Comparison of ENCODE assay signal across 8 cellular contexts in genomic region chr6:116462516-116462915, GRCh38. TPM values are rescaled to one million over a fixed set of nuclear protein-coding genes. Genes with fewer than 3 reads are reported as not detected.
A peak's percentile ranks its signal among the peaks of the same experiment; 100 is the strongest.
DNase-seq lines count a peak whose midpoint lies in the region; ATAC-seq, FAIRE-seq and TF ChIP-seq lines count a peak whose summit lies in the region.
"Had no signal": no experiment of that assay in that cellular context is flagged by ENCODE, and none has a peak within 500 bp of the region (broad histone marks: within the 10 kb centered on the region; RNA-seq: fewer than 3 reads in every experiment).

No MANE protein-coding gene starts in this region.

- DNase-seq in astrocyte (ENCODE audit: low read depth) (no peak), omental fat pad (ENCODE audit: low spot score) (no peak), NCI-H345 treated with DMSO at 0.1 percent for 48 hours (lab: John Stamatoyannopoulos, UW; ENCODE audit: unreplicated experiment) (no peak)
- DNase-seq in naive thymus-derived CD8-positive, alpha-beta T cell, result no peak
- no peak for DNase-seq in stimulated activated CD4-positive, alpha-beta T cell treated with anti-CD3 and anti-CD28 coated beads, Interleukin-4, amount 100 ng/mL, for 4 hours

- no peaks in the 10 kb centered on the region for H3K4me1 Mint-ChIP-seq in astrocyte (ENCODE audit: low read depth, unreplicated experiment)
- H3K4me1 Mint-ChIP-seq in naive thymus-derived CD8-positive, alpha-beta T cell, result peaks cover 4 to 53% (median 13%) of the 10 kb centered on the region in 4 donors

- POLR2A ChIA-PET in naive thymus-derived CD8-positive, alpha-beta T cell (lab: Charles Lee), result interaction anchor here (2.3 kb wide), 1 partner anchor 183 kb away, joined by 11 read pairs; the partner anchor contains the start of gene TSPYL1

- ATAC-seq in GM18909 (IDR thresholded peaks at IDR 0.05; ENCODE audit: poor library complexity, unreplicated experiment) (peak; percentile 52), HG02938 (IDR thresholded peaks at IDR 0.05; ENCODE audit: unreplicated experiment) (peak; percentile 51), omental fat pad (ENCODE audit: low FRiP score) (no peak)
- no peak for ATAC-seq in naive thymus-derived CD8-positive, alpha-beta T cell

- no peaks in the 10 kb centered on the region for H3K79me2 ChIP-seq in astrocyte (ENCODE audit: insufficient read depth, low read length)

- TF ChIP-seq CTCF in astrocyte (IDR thresholded peaks at IDR 0.05; ENCODE audit: insufficient read depth, low read depth, low read length) (no peak), omental fat pad (IDR thresholded peaks at IDR 0.05) (no peak)

- no peaks in the 10 kb centered on the region for H3K9me3 ChIP-seq in astrocyte (ENCODE audit: insufficient read depth, low read depth, low read length)

- peak overlapping the region; percentile 68 for H3K4me3 Mint-ChIP-seq in astrocyte (ENCODE audit: unreplicated experiment)
- H3K4me3 Mint-ChIP-seq in naive thymus-derived CD8-positive, alpha-beta T cell, result peak overlapping the region; percentile 52 to 87 (median 80)

- no peak overlapping the region for H3K27ac Mint-ChIP-seq in astrocyte (ENCODE audit: unreplicated experiment)
- H3K27ac Mint-ChIP-seq in naive thymus-derived CD8-positive, alpha-beta T cell, result peak overlapping the region in 5 of 10 donors; percentile 10 to 52 (median 37)

- H3K27me3 Mint-ChIP-seq in astrocyte (ENCODE audit: low read depth, unreplicated experiment), result peaks cover 48% of the 10 kb centered on the region
- H3K27me3 Mint-ChIP-seq in naive thymus-derived CD8-positive, alpha-beta T cell, result peaks cover 9 to 36% (median 16%) of the 10 kb centered on the region in 5 donors

- H3K4me1 ChIP-seq in astrocyte (ENCODE audit: insufficient read depth, low read length), result no peaks in the 10 kb centered on the region

- no peak overlapping the region for H3K27ac ChIP-seq in astrocyte (ENCODE audit: low read depth, low read length)

- peaks cover 2% of the 10 kb centered on the region for H3K9me3 Mint-ChIP-seq in astrocyte (ENCODE audit: unreplicated experiment)
- no peaks in the 10 kb centered on the region for H3K9me3 Mint-ChIP-seq in naive thymus-derived CD8-positive, alpha-beta T cell

- no peaks in the 10 kb centered on the region for H3K36me3 ChIP-seq in astrocyte (ENCODE audit: insufficient read depth, low read length)

- peak overlapping the region; percentile 60 for H3K4me3 ChIP-seq in astrocyte (ENCODE audit: insufficient read depth, low read depth, low read length)

- peak overlapping the region; percentile 44 for H3K9ac ChIP-seq in astrocyte (ENCODE audit: low read length)

- H3K27me3 ChIP-seq in astrocyte (ENCODE audit: insufficient read depth, low read length), result peaks cover 7% of the 10 kb centered on the region

- no peak for FAIRE-seq in astrocyte (lab: Jason Lieb, UNC)
- FAIRE-seq: TTC549 had no signal

- H3K36me3 Mint-ChIP-seq in astrocyte (ENCODE audit: low read depth, unreplicated experiment), result no peaks in the 10 kb centered on the region
- H3K36me3 Mint-ChIP-seq in naive thymus-derived CD8-positive, alpha-beta T cell, result no peaks in the 10 kb centered on the region

- peak overlapping the region; percentile 90 for H3K4me2 ChIP-seq in astrocyte (ENCODE audit: low read length)

- peak overlapping the region; percentile 92 for H2AFZ ChIP-seq in astrocyte (ENCODE audit: low read depth, low read length)

- no peaks in the 10 kb centered on the region for H4K20me1 ChIP-seq in astrocyte (ENCODE audit: insufficient read depth, low read length)

RNA-seq across cellular contexts. Expression of gene CALHM6, which starts 1.3 kb away (rescaled TPM):
- not detected in 2 replicates for total RNA-seq in astrocyte
- total RNA-seq in naive thymus-derived CD8-positive, alpha-beta T cell, result 1 to 10 TPM; 1.2 to 4.8 TPM
- polyA plus RNA-seq in naive thymus-derived CD8-positive, alpha-beta T cell, result 10 to 100 TPM in 2 of 3 donors, 1 to 10 TPM in 1; 5.3 to 49.3 (median 13.5) TPM
- 1 to 10 TPM; 1.6 to 9.5 (median 5.3) TPM for total RNA-seq in omental fat pad

RNA-seq across cellular contexts. Expression of gene CALHM5, which starts 48.9 kb away (rescaled TPM):
- total RNA-seq in astrocyte (1.8 and 1.9 TPM in 2 replicates), omental fat pad (1 to 10 TPM in 3 of 4 donors, under 1 TPM in 1; 0.48 to 6.0 (median 1.4) TPM)
- not detected for total RNA-seq in naive thymus-derived CD8-positive, alpha-beta T cell
- polyA plus RNA-seq in naive thymus-derived CD8-positive, alpha-beta T cell, result not detected

Comparison
In these comparisons a context has a peak if more than half of its experiments do, and no peak if none do; other contexts are left out.
1. ATAC-seq: peak in GM18909 (single experiment) and HG02938 (single experiment); none in naive thymus-derived CD8-positive, alpha-beta T cell (0 of 2) and omental fat pad (single experiment).